In the genomic region with DNA sequence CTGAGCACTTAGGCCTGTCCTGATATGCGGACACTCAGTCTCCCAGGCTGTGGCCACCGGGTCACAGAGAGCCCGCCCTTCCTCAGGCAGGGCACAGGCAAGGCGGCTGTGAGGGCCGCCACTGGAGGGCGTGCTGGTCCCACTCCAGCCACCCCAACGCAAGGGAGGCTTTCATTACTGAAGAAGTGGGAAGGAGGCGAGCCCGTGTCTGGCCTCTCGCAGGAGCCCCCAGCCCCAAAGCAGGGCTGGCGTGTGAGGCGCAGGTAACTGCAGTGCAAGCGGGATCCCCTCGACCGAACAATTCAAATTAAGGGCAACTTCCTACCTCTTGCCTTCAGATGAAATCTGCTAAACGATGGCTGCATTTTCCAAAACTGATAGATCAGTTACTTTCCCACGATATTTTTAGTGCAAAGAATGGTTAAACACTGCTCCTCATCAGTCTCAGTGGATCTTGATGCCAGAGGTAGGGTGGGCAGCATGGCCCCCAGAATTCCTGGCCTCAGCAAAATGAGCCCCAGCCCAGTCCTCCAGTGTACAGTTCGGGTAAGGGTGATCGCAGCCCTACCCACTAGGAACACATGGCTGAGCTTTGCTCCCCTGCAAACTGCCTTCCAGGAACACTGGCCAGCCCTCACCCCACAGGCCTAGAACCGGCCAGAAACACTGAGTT, we compare ENCODE assay signal across 8 cellular contexts.
A peak's percentile ranks its signal among the peaks of the same experiment; 100 is the strongest.
DNase-seq lines count a peak whose midpoint lies in the region; ATAC-seq and TF ChIP-seq lines count a peak whose summit lies in the region.

No MANE protein-coding gene starts in this region.

- no peak overlapping the region for H3K9ac ChIP-seq in mammary epithelial cell (ENCODE audit: insufficient read depth, low read length)

- H3K4me1 ChIP-seq in mammary epithelial cell (ENCODE audit: insufficient read depth, low read length): peaks cover 5% of the 10 kb centered on the region

- no peak overlapping the region for H3K4me2 ChIP-seq in mammary epithelial cell (ENCODE audit: insufficient read depth, low read depth, low read length)

- H4K20me1 ChIP-seq in mammary epithelial cell (ENCODE audit: insufficient read depth, low read length): no peaks in the 10 kb centered on the region

- in situ Hi-C loops in mammary epithelial cell (cut with MboI; ENCODE audit: low sequenced_read_pairs in 2 of 2): loop anchor here in 1 of 2 donors (25.0 kb wide), 1 partner anchor 654 kb away; no protein-coding TSS in a partner anchor

- no peak overlapping the region for H2AFZ ChIP-seq in mammary epithelial cell (ENCODE audit: low read depth, low read length)

- CTCF ChIA-PET in mammary epithelial cell (lab: Charles Lee; ENCODE audit: low non-redundant PET): interaction anchor here (0.7 kb wide), 1 partner anchor 147 kb away, joined by 3 read pairs; no protein-coding TSS in a partner anchor

- no peaks in the 10 kb centered on the region for H3K36me3 ChIP-seq in mammary epithelial cell (ENCODE audit: insufficient read depth, low read length)

- no peak for ATAC-seq in HG02852 (IDR thresholded peaks at IDR 0.05; ENCODE audit: unreplicated experiment)
- ATAC-seq in HG03460 (IDR thresholded peaks at IDR 0.05; ENCODE audit: unreplicated experiment): no peak
- no peak for ATAC-seq in HG02678 (IDR thresholded peaks at IDR 0.05; ENCODE audit: unreplicated experiment)

- no peaks in the 10 kb centered on the region for H3K27me3 ChIP-seq in mammary epithelial cell (ENCODE audit: insufficient read depth, low read length)

- H3K9me3 ChIP-seq in mammary epithelial cell (replicated peaks; ENCODE audit: insufficient read depth, low read length): no peaks in the 10 kb centered on the region

- no TSS peak for BruUV-seq in mammary epithelial cell (replicated peaks; lab: Mats Ljungman, UMichigan)

- WGBS in mammary epithelial cell (ENCODE audit: low coverage, missing lambda C conversion rate): 70% methylated on average over 19 of the region's 20 CpGs

- H3K79me2 ChIP-seq in mammary epithelial cell (ENCODE audit: insufficient read depth, low read length): no peaks in the 10 kb centered on the region

- DNase-seq in activated T-cell treated with anti-CD3 and anti-CD28 coated beads for 48 hours (ENCODE audit: low read depth): peak; percentile 15
- DNase-seq in activated T-cell treated with anti-CD3 and anti-CD28 coated beads, Interleukin-2, amount 50 U/mL, for 1 hour: no peak
- DNase-seq in NCI-H345 (lab: John Stamatoyannopoulos, UW): peak; percentile 47
- DNase-seq in mammary epithelial cell: no peak
- DNase-seq in mucosa of gallbladder (ENCODE audit: low spot score): peak; percentile 20

- intact Hi-C loops in mammary epithelial cell (cut with micrococcal nuclease): loop anchor here (1.0 to 10.0 kb wide), 5 partner anchors 98 to 532 kb away; partner anchors contain the start of genes EDAR, SEPTIN10 and SOWAHC

- dilution Hi-C loops in mammary epithelial cell (cut with HindIII; ENCODE audit: low sequenced_read_pairs): no loop called here

- H3K27ac ChIP-seq in mammary epithelial cell (ENCODE audit: insufficient read depth, low read depth, low read length): no peak overlapping the region

- peak; percentile 74 to 75 for TF ChIP-seq CTCF in mammary epithelial cell (conservative IDR thresholded peaks at IDR 0.05 in 1 of 2, IDR thresholded peaks at IDR 0.05 in 1 of 2; ENCODE audit: extremely low read depth in 1 of 2, insufficient read depth in 1 of 2, low read depth in 1 of 2, low read length in 2 of 2)

- H3K4me3 ChIP-seq in mammary epithelial cell (replicated peaks in 1 of 3; ENCODE audit: insufficient read depth in 1 of 3, low read depth in 2 of 3, low read length in 3 of 3): no peak overlapping the region

Comparison
In these comparisons a context has a peak if more than half of its experiments do, and no peak if none do; other contexts are left out.
1. DNase-seq: peak in activated T-cell treated with anti-CD3 and anti-CD28 coated beads for 48 hours (single experiment), NCI-H345 (single experiment) and mucosa of gallbladder (single experiment); none in activated T-cell treated with anti-CD3 and anti-CD28 coated beads, Interleukin-2, amount 50 U/mL, for 1 hour (single experiment) and mammary epithelial cell (single experiment).